ENCODE assay signal across 8 cellular contexts in the genomic region with DNA sequence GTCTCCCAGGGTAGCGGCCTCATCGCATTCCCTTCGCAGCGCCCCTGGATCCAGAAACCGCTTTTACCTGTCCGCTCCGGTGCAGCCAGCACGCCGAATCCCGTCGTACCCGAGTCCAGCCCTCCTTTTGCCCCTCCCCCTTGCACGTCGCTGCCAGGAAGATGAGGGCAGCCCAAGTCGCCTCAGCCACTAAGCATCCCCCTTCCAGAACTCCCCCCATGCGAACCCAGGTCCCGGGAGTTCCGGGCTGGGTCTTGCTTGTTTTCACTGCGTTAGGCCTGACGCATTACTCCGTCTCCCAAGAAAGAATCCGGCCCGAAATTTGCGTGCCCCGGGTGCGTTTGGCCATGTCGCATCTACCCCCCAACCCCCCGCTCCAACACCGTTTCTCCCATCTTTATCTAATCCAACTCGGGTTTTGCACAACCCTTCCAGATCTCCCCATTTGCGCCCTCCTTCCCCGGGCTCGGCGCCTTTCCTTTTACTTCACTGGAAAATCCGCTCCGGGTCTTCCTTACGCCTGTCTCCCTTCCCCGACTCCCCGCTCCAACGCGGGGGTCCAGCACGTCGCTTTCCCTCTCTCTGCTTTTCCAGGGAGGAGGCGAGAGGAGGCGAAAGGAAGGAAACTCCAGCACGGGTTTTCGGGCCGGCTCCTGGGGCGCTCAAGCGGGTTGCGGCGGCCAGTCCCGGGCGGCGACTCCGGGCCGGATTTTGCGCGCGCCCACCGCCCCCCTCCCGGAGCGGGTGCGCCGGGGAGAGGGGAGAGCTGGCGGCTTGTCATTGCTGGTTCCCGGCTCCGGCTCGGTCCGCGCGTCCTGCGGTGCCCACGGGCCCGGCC.
DNase-seq lines count a peak whose midpoint lies in the region; ATAC-seq, FAIRE-seq and TF ChIP-seq lines count a peak whose summit lies in the region.
"Not testable (repeated sequence)": the region's sequence is repeated elsewhere in the genome, so short reads cannot be mapped to it uniquely, and the experiment has no call there.

No MANE protein-coding gene starts in this region.

- not testable (repeated sequence) for H3K9me3 Mint-ChIP-seq in activated CD8-positive, alpha-beta memory T cell treated with anti-CD3 and anti-CD28 coated beads, Interleukin-2, amount 10 ng/mL, durations not matched to agents 7 days and 5 days (ENCODE audit: low read depth)

- POLR2A ChIA-PET in OCI-LY7 (lab: Charles Lee), result interaction anchor here (0.9 kb wide), 1 partner anchor 108 kb away, joined by 3 read pairs; no protein-coding TSS in a partner anchor

- not testable (repeated sequence) for H3K36me3 Mint-ChIP-seq in activated CD8-positive, alpha-beta memory T cell treated with anti-CD3 and anti-CD28 coated beads, Interleukin-2, amount 10 ng/mL, durations not matched to agents 7 days and 5 days

- CTCF ChIA-PET in OCI-LY7 (lab: Charles Lee; ENCODE audit: unreplicated experiment), result not testable (repeated sequence)
- CTCF ChIA-PET in activated CD8-positive, alpha-beta memory T cell treated with anti-CD3 and anti-CD28 coated beads, Interleukin-2, amount 10 ng/mL, durations not matched to agents 7 days and 5 days (lab: Charles Lee), result interaction anchor here (1.0 kb wide), 2 partner anchors 10 to 12 kb away, joined by 3 to 4 read pairs; no protein-coding TSS in a partner anchor

- H3K4me1 ChIP-seq in ACC112 (ENCODE audit: control insufficient read depth, insufficient read depth, low read length, unreplicated experiment); small intestine (ENCODE audit: control insufficient read depth in 2 of 2, insufficient read depth in 1 of 2, low read depth in 1 of 2, low read length in 1 of 2): not testable (repeated sequence)
- peaks cover 44% of the 10 kb centered on the region for H3K4me1 ChIP-seq in OCI-LY7 (ENCODE audit: insufficient read depth, low read length, poor library complexity, severe bottlenecking)

- BruUV-seq in OCI-LY7 (replicated peaks; lab: Mats Ljungman, UMichigan), result not testable (repeated sequence)

- H3K79me2 ChIP-seq in ACC112 (ENCODE audit: control insufficient read depth, insufficient read depth, low read length, unreplicated experiment), result not testable (repeated sequence)
- H3K79me2 ChIP-seq in OCI-LY7 (ENCODE audit: insufficient read depth, low read depth, low read length), result peaks cover 41% of the 10 kb centered on the region

- peak; percentile 93 for DNase-seq in LHCN-M2 (ENCODE audit: low read depth)
- DNase-seq in OCI-LY7 (ENCODE audit: low spot score), result peak; percentile 88
- peak; percentile 68 for DNase-seq in activated CD8-positive, alpha-beta memory T cell treated with anti-CD3 and anti-CD28 coated beads, Interleukin-2, amount 10 ng/mL, durations not matched to agents 7 days and 5 days
- peak; percentile 96 for DNase-seq in ecto neural progenitor cell (ENCODE audit: low spot score)
- DNase-seq in kidney tubule cell (ENCODE audit: low spot score), result peak; percentile 92
- peak; percentile 71 for DNase-seq in small intestine

- TF ChIP-seq CTCF in OCI-LY7 (conservative IDR thresholded peaks at IDR 0.05; ENCODE audit: low read length), result not testable (repeated sequence)

- peaks cover 67% of the 10 kb centered on the region for H3K27me3 Mint-ChIP-seq in activated CD8-positive, alpha-beta memory T cell treated with anti-CD3 and anti-CD28 coated beads, Interleukin-2, amount 10 ng/mL, durations not matched to agents 7 days and 5 days

- WGBS in small intestine, 3 donors, result 0% methylated on average over 54 to 75 of the region's 75 CpGs

- H3K4me2 ChIP-seq in OCI-LY7 (ENCODE audit: low read length), result peak overlapping the region; percentile 82

- FAIRE-seq in small intestine (lab: Jason Lieb, UNC), result not testable (repeated sequence)

- H3K4me3 ChIP-seq in ACC112 (ENCODE audit: low read depth, low read length), result peak overlapping the region; percentile 88
- H3K4me3 ChIP-seq in OCI-LY7 (ENCODE audit: low read depth, low read length, poor library complexity, severe bottlenecking), result peak overlapping the region; percentile 96
- peak overlapping the region; percentile 49 to 85 for H3K4me3 ChIP-seq in small intestine (ENCODE audit: low read depth in 1 of 2, low read length in 2 of 2)

- H3K9me3 ChIP-seq in OCI-LY7 (ENCODE audit: low read length); small intestine (ENCODE audit: control insufficient read depth, low read depth): not testable (repeated sequence)

- H4K20me1 ChIP-seq in OCI-LY7 (ENCODE audit: insufficient read depth, low read length), result not testable (repeated sequence)

- not testable (repeated sequence) for H3K9me2 ChIP-seq in OCI-LY7 (ENCODE audit: insufficient read depth, low read length)

- H3K27ac ChIP-seq in ACC112 (ENCODE audit: low read depth, low read length) (peak overlapping the region; percentile 27; the same call in 1 of the 2 replicates), OCI-LY7 (ENCODE audit: low read depth, low read length, poor library complexity, severe bottlenecking) (peak overlapping the region; percentile 76), small intestine (ENCODE audit: low read depth in 1 of 2, low read length in 1 of 2) (peak overlapping the region; percentile 46 to 82)

- H3K27ac Mint-ChIP-seq in activated CD8-positive, alpha-beta memory T cell treated with anti-CD3 and anti-CD28 coated beads, Interleukin-2, amount 10 ng/mL, durations not matched to agents 7 days and 5 days, result peak overlapping the region; percentile 59

- peaks cover 17% of the 10 kb centered on the region; the same call in 1 of the 2 replicates for H3K27me3 ChIP-seq in ACC112 (ENCODE audit: insufficient read depth, low read length)
- H3K27me3 ChIP-seq in small intestine (ENCODE audit: control insufficient read depth in 2 of 2, insufficient read depth in 2 of 2, low read length in 2 of 2), result not testable (repeated sequence)

- peak; percentile 51 for ATAC-seq in GM18907 (IDR thresholded peaks at IDR 0.05; ENCODE audit: unreplicated experiment)
- peak; percentile 63 for ATAC-seq in activated CD8-positive, alpha-beta memory T cell treated with anti-CD3 and anti-CD28 coated beads, Interleukin-2, amount 10 ng/mL, durations not matched to agents 7 days and 5 days

- H3K4me3 Mint-ChIP-seq in activated CD8-positive, alpha-beta memory T cell treated with anti-CD3 and anti-CD28 coated beads, Interleukin-2, amount 10 ng/mL, durations not matched to agents 7 days and 5 days, result peak overlapping the region; percentile 84

- peaks cover 22% of the 10 kb centered on the region for H3K4me1 Mint-ChIP-seq in activated CD8-positive, alpha-beta memory T cell treated with anti-CD3 and anti-CD28 coated beads, Interleukin-2, amount 10 ng/mL, durations not matched to agents 7 days and 5 days

- intact Hi-C loops in OCI-LY7 (cut with micrococcal nuclease; ENCODE audit: unreplicated experiment), result loop anchor here (5.0 kb wide), 3 partner anchors 106 to 331 kb away; a partner anchor contains a TSS

- H2AFZ ChIP-seq in ACC112 (ENCODE audit: low read length, unreplicated experiment), result peak overlapping the region; percentile 88
- peak overlapping the region; percentile 84 for H2AFZ ChIP-seq in OCI-LY7 (ENCODE audit: low read length)

- not testable (repeated sequence) for H3K36me3 ChIP-seq in ACC112 (ENCODE audit: insufficient read depth, low read length); OCI-LY7 (ENCODE audit: insufficient read depth, low read length); small intestine (ENCODE audit: control insufficient read depth in 2 of 2, insufficient read depth in 2 of 2, low read length in 2 of 2)

Comparison
In these comparisons a context has a peak if more than half of its experiments do, and no peak if none do; other contexts are left out.
1. Peak in every context shown above with its lines: DNase-seq, ATAC-seq, H3K4me3 ChIP-seq and H3K27ac ChIP-seq.